ENCODE assay signal across 13 cellular contexts in genomic region chr3:98003306-98003969, GRCh38. TPM values are rescaled to one million over a fixed set of nuclear protein-coding genes. Genes with fewer than 3 reads are reported as not detected.
DNase-seq lines count a peak whose midpoint lies in the region; ATAC-seq and TF ChIP-seq lines count a peak whose summit lies in the region.
"Had no signal": no experiment of that assay in that cellular context is flagged by ENCODE, and none has a peak within 500 bp of the region (broad histone marks: within the 10 kb centered on the region; RNA-seq: fewer than 3 reads in every experiment).

No MANE protein-coding gene starts in this region.

- H4K20me1 ChIP-seq in BLaER1 = no peaks in the 10 kb centered on the region

- H3K36me3 ChIP-seq in BLaER1 (no peaks in the 10 kb centered on the region), heart left ventricle (no peaks in the 10 kb centered on the region), HAP-1 (replicated peaks) (no peaks in the 10 kb centered on the region)
- H3K36me3 ChIP-seq: SJSA1 had no signal

- peaks cover 21% of the 10 kb centered on the region for H3K4me1 ChIP-seq in BLaER1
- no peaks in the 10 kb centered on the region for H3K4me1 ChIP-seq in heart left ventricle
- H3K4me1 ChIP-seq in HAP-1 = no peaks in the 10 kb centered on the region
- H3K4me1 ChIP-seq: parathyroid adenoma, SJSA1 had no signal

- WGBS in heart left ventricle, 4 donors = 63 to 80% (median 70%) methylated on average over 2 of the region's 2 CpGs

- no peak for TF ChIP-seq CTCF in heart left ventricle (IDR thresholded peaks at IDR 0.05)

- ATAC-seq in GM18868 (IDR thresholded peaks at IDR 0.05; ENCODE audit: unreplicated experiment) (peak; percentile 68), HG02642 (IDR thresholded peaks at IDR 0.05; ENCODE audit: poor library complexity, unreplicated experiment) (peak; percentile 69), heart left ventricle (no peak)
- ATAC-seq: HCT116 had no signal

- in situ Hi-C loops in HAP-1 (cut with MboI; ENCODE audit: low sequenced_read_pairs) = no loop called here

- peak; percentile 96 to 97 for DNase-seq in NCI-H446 (lab: John Stamatoyannopoulos, UW)
- DNase-seq in heart left ventricle = no peak
- DNase-seq in HAP-1 (ENCODE audit: low spot score in 2 of 2) = no peak
- DNase-seq in D341Med (ENCODE audit: low spot score) = no peak
- no peak for DNase-seq in GM03348 (ENCODE audit: low spot score)
- DNase-seq: activated effector memory CD4-positive, alpha-beta T cell treated with anti-CD3 and anti-CD28 coated beads, Interleukin-2, amount 50 U/mL, for 16 hours; NCI-H1105 had no signal

- H3K4me3 ChIP-seq in BLaER1 = no peak overlapping the region
- H3K4me3 ChIP-seq in heart left ventricle = no peak overlapping the region
- H3K4me3 ChIP-seq in HAP-1 = no peak overlapping the region
- H3K4me3 ChIP-seq: SJSA1 had no signal

- intact Hi-C loops in heart left ventricle (cut with DNase I) = no loop called here

- H3K27ac ChIP-seq in BLaER1 (no peak overlapping the region), heart left ventricle (no peak overlapping the region)
- H3K27ac ChIP-seq: parathyroid adenoma, SJSA1 had no signal

- no peak overlapping the region for H3K9ac ChIP-seq in BLaER1
- H3K9ac ChIP-seq: parathyroid adenoma had no signal

- H3K27me3 ChIP-seq in BLaER1 = no peaks in the 10 kb centered on the region
- no peaks in the 10 kb centered on the region for H3K27me3 ChIP-seq in heart left ventricle
- H3K27me3 ChIP-seq in HAP-1 (ENCODE audit: low read depth) = no peaks in the 10 kb centered on the region
- H3K27me3 ChIP-seq: SJSA1 had no signal

- peak overlapping the region; percentile 36 for H3K4me2 ChIP-seq in BLaER1

- H3K9me3 ChIP-seq in BLaER1 = no peaks in the 10 kb centered on the region
- H3K9me3 ChIP-seq in heart left ventricle = no peaks in the 10 kb centered on the region
- no peaks in the 10 kb centered on the region for H3K9me3 ChIP-seq in HAP-1
- H3K9me3 ChIP-seq: SJSA1 had no signal

- TF ChIP-seq POLR2A in heart left ventricle (IDR thresholded peaks at IDR 0.05) = no peak

RNA-seq across cellular contexts. Expression of gene RIOX2, which starts 31.2 kb away (rescaled TPM):
- 10 to 100 TPM; 10.3 to 15.9 (median 12.1) TPM for total RNA-seq in heart left ventricle
- polyA plus RNA-seq in heart left ventricle = 10 to 100 TPM in 1 of 2 donors, 1 to 10 TPM in 1; 8.9 to 13.3 TPM

RNA-seq across cellular contexts. Expression of gene GABRR3, which starts 31.7 kb away (rescaled TPM):
- not detected for total RNA-seq in heart left ventricle
- not detected for polyA plus RNA-seq in heart left ventricle
- total RNA-seq: SJSA1 had no signal

Comparison
In these comparisons a context has a peak if more than half of its experiments do, and no peak if none do; other contexts are left out.
1. ATAC-seq: peak in GM18868 (single experiment) and HG02642 (single experiment); none in heart left ventricle (0 of 4).
2. DNase-seq: peak in NCI-H446 (2 of 2); none in heart left ventricle (0 of 5), HAP-1 (0 of 2), D341Med (single experiment) and GM03348 (single experiment).